In the genomic region with DNA sequence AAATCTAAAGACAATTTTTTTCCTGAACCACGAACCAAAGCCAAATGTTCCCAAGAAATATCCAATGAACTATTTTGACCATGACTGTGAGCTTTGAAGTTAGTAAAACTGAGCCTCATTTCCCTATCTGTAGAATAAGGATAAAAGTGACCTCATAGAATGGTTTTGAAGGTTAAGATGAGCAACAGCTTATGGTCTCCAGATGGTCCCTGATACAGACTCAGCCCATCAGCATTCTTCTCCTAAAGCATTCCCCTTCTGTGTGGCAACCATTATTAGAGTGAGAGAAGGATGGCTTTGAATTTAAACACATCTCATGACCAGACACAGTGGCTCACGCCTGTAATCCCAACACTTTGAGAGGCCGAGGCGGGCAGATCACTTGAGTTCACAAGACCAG, we compare ENCODE assay signal across 18 cellular contexts.
DNase-seq lines count a peak whose midpoint lies in the region; ATAC-seq and TF ChIP-seq lines count a peak whose summit lies in the region.
"Had no signal": no experiment of that assay in that cellular context is flagged by ENCODE, and none has a peak within 500 bp of the region (broad histone marks: within the 10 kb centered on the region; RNA-seq: fewer than 3 reads in every experiment).

No MANE protein-coding gene starts in this region.

- peak overlapping the region; percentile 84 for H3K27ac Mint-ChIP-seq in mesothelial cell of epicardium
- H3K27ac Mint-ChIP-seq: CD8-positive, alpha-beta memory T cell; neural progenitor cell had no signal

- H3K27ac ChIP-seq in mammary epithelial cell (ENCODE audit: insufficient read depth, low read depth, low read length): peak overlapping the region; percentile 70
- H3K27ac ChIP-seq: cardiac muscle cell, dorsolateral prefrontal cortex, neural progenitor cell, SJCRH30 had no signal

- TF ChIP-seq CTCF in mammary epithelial cell (conservative IDR thresholded peaks at IDR 0.05 in 1 of 2, IDR thresholded peaks at IDR 0.05 in 1 of 2; ENCODE audit: extremely low read depth in 1 of 2, insufficient read depth in 1 of 2, low read depth in 1 of 2, low read length in 2 of 2): no peak
- no peak for TF ChIP-seq CTCF in mesothelial cell of epicardium (IDR thresholded peaks at IDR 0.05; ENCODE audit: unreplicated experiment)

- H3K27me3 Mint-ChIP-seq in mesothelial cell of epicardium (ENCODE audit: low read depth): peaks cover 4% of the 10 kb centered on the region

- H3K36me3 ChIP-seq in mammary epithelial cell (ENCODE audit: insufficient read depth, low read length): no peaks in the 10 kb centered on the region
- H3K36me3 ChIP-seq: cardiac muscle cell, neural progenitor cell, SJCRH30 had no signal

- H3K9me3 Mint-ChIP-seq in mesothelial cell of epicardium: no peaks in the 10 kb centered on the region

- ATAC-seq in HG03135 (IDR thresholded peaks at IDR 0.05; ENCODE audit: unreplicated experiment): no peak

- H3K4me1 Mint-ChIP-seq in mesothelial cell of epicardium: peaks cover 12% of the 10 kb centered on the region
- H3K4me1 Mint-ChIP-seq: CD8-positive, alpha-beta memory T cell; neural progenitor cell had no signal

- no peak overlapping the region for H3K9ac ChIP-seq in mammary epithelial cell (ENCODE audit: insufficient read depth, low read length)
- H3K9ac ChIP-seq: neural progenitor cell had no signal

- H2AFZ ChIP-seq in mammary epithelial cell (ENCODE audit: low read depth, low read length): peak overlapping the region; percentile 89
- H2AFZ ChIP-seq: neural progenitor cell had no signal

- H3K4me3 Mint-ChIP-seq in mesothelial cell of epicardium: no peak overlapping the region
- H3K4me3 Mint-ChIP-seq: CD8-positive, alpha-beta memory T cell; neural progenitor cell had no signal

- CTCF ChIA-PET in mammary epithelial cell (lab: Charles Lee; ENCODE audit: low non-redundant PET): no interaction called here

- in situ Hi-C loops in mammary epithelial cell (cut with MboI; ENCODE audit: low sequenced_read_pairs in 2 of 2): no loop called here

- H3K27me3 ChIP-seq in mammary epithelial cell (ENCODE audit: insufficient read depth, low read length): no peaks in the 10 kb centered on the region
- H3K27me3 ChIP-seq: cardiac muscle cell, dorsolateral prefrontal cortex, neural progenitor cell had no signal

- no TSS peak for BruUV-seq in mammary epithelial cell (replicated peaks; lab: Mats Ljungman, UMichigan)

- intact Hi-C loops in mammary epithelial cell (cut with micrococcal nuclease): loop anchor here (1.0 kb wide), 1 partner anchor 230 kb away; no protein-coding TSS in a partner anchor

- H3K4me3 ChIP-seq in mammary epithelial cell (replicated peaks in 1 of 3; ENCODE audit: insufficient read depth in 1 of 3, low read depth in 2 of 3, low read length in 3 of 3): no peak overlapping the region
- H3K4me3 ChIP-seq: cardiac muscle cell, dorsolateral prefrontal cortex, neural progenitor cell, SJCRH30 had no signal

- DNase-seq in AG08395 (ENCODE audit: low spot score) (peak; percentile 70), HCEC 1CT (peak; percentile 70), mammary epithelial cell (no peak), mesothelial cell of epicardium (ENCODE audit: low spot score in 2 of 2, unreplicated experiment in 2 of 2) (no peak), NCI-H2227 treated with DMSO at 0.1 percent for 48 hours (lab: John Stamatoyannopoulos, UW) (no peak), kidney glomerular epithelial cell (lab: John Stamatoyannopoulos, UW) (no peak), COR-L47 (lab: John Stamatoyannopoulos, UW) (no peak)
- DNase-seq: activated CD4-positive, CD25-positive, alpha-beta regulatory T cell; activated CD8-positive, alpha-beta memory T cell treated with anti-CD3 and anti-CD28 coated beads for 24 hours; CD8-positive, alpha-beta memory T cell; kidney; NCI-H1436; NCI-H2171 treated with DMSO at 0.1 percent for 48 hours; SJCRH30 had no signal

- peaks cover 19% of the 10 kb centered on the region for H3K4me1 ChIP-seq in mammary epithelial cell (ENCODE audit: insufficient read depth, low read length)
- H3K4me1 ChIP-seq: neural progenitor cell, SJCRH30 had no signal

- no peaks in the 10 kb centered on the region for H4K20me1 ChIP-seq in mammary epithelial cell (ENCODE audit: insufficient read depth, low read length)

- peak overlapping the region; percentile 64 for H3K4me2 ChIP-seq in mammary epithelial cell (ENCODE audit: insufficient read depth, low read depth, low read length)
- H3K4me2 ChIP-seq: neural progenitor cell had no signal

- 90% methylated on average over 4 of the region's 4 CpGs for WGBS in mammary epithelial cell (ENCODE audit: low coverage, missing lambda C conversion rate)

- dilution Hi-C loops in mammary epithelial cell (cut with HindIII; ENCODE audit: low sequenced_read_pairs): no loop called here

- no peaks in the 10 kb centered on the region for H3K9me3 ChIP-seq in mammary epithelial cell (replicated peaks; ENCODE audit: insufficient read depth, low read length)
- H3K9me3 ChIP-seq: SJCRH30 had no signal

- no peaks in the 10 kb centered on the region for H3K36me3 Mint-ChIP-seq in mesothelial cell of epicardium
- H3K36me3 Mint-ChIP-seq: neural progenitor cell had no signal

- H3K79me2 ChIP-seq in mammary epithelial cell (ENCODE audit: insufficient read depth, low read length): no peaks in the 10 kb centered on the region

Comparison
In these comparisons a context has a peak if more than half of its experiments do, and no peak if none do; other contexts are left out.
1. DNase-seq: peak in AG08395 (single experiment) and HCEC 1CT (single experiment); none in mammary epithelial cell (single experiment), mesothelial cell of epicardium (0 of 2), NCI-H2227 treated with DMSO at 0.1 percent for 48 hours (single experiment), kidney glomerular epithelial cell (single experiment) and COR-L47 (single experiment).